In the genomic region with DNA sequence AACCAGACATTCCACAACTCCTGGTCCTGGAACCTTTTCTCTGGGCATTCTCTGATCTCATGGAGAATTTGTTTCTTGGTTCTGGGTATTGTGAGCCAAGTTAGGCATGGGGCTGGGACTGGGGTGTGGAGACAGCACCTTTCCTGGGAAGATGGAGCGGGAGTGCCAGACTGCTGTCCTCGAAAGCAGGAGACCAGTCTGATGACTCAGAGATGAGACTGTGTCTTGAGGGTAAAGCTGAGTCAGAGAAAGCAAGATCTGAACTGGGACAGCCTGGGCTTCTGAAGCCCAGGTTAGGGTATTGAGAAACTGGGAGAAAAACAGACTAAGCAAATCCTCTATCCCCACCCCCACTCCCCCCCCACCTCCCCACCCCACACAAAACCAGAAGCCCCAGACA, we compare ENCODE assay signal across 15 cellular contexts. TPM values are rescaled to one million over a fixed set of nuclear protein-coding genes. Genes with fewer than 3 reads are reported as not detected.
DNase-seq lines count a peak whose midpoint lies in the region; ATAC-seq and TF ChIP-seq lines count a peak whose summit lies in the region.
"Had no signal": no experiment of that assay in that cellular context is flagged by ENCODE, and none has a peak within 500 bp of the region (broad histone marks: within the 10 kb centered on the region; RNA-seq: fewer than 3 reads in every experiment).

No MANE protein-coding gene starts in this region.

- POLR2A ChIA-PET in AG04449 (lab: Yijun Ruan, JAX) = no interaction called here

- H3K4me2 ChIP-seq in hepatocyte = no peak overlapping the region
- H3K4me2 ChIP-seq: KMS-11 had no signal

- no peak overlapping the region for H2AFZ ChIP-seq in hepatocyte

- H3K27ac Mint-ChIP-seq in HFFc6 = no peak overlapping the region
- H3K27ac Mint-ChIP-seq: CD4-positive, CD25-positive, alpha-beta regulatory T cell had no signal

- DNase-seq in AG04449 (ENCODE audit: low read depth, low spot score) (peak; percentile 16), HFFc6 (peak; percentile 80), adipocyte (ENCODE audit: low read depth) (peak; percentile 86), hepatocyte (ENCODE audit: low spot score) (peak; percentile 75), D341Med (ENCODE audit: low spot score) (no peak), iPS-NIHi7 (ENCODE audit: extremely low spot score) (no peak), SKM-1 (lab: John Stamatoyannopoulos, UW; ENCODE audit: unreplicated experiment) (no peak)
- DNase-seq: activated CD8-positive, alpha-beta memory T cell treated with anti-CD3 and anti-CD28 coated beads, Interleukin-2, amount 50 U/mL, for 4 hours; CD4-positive, CD25-positive, alpha-beta regulatory T cell; central memory CD4-positive, alpha-beta T cell; heart right ventricle; NCI-H526 treated with DMSO at 0.1 percent for 48 hours had no signal

- CTCF ChIA-PET in AG04449 (lab: Yijun Ruan, JAX) = no interaction called here

- WGBS in hepatocyte (ENCODE audit: low lambda C conversion rate, missing lambda C conversion rate) = 30% methylated on average over 2 of the region's 2 CpGs

- ATAC-seq in GM19467 (IDR thresholded peaks at IDR 0.05; ENCODE audit: unreplicated experiment) = no peak
- ATAC-seq: heart right ventricle had no signal

- no peaks in the 10 kb centered on the region for H4K20me1 ChIP-seq in hepatocyte (ENCODE audit: insufficient read depth, poor library complexity, severe bottlenecking)

- no peak overlapping the region for H3K9ac ChIP-seq in adipocyte (ENCODE audit: low read length)
- H3K9ac ChIP-seq: KMS-11 had no signal

- H3K27me3 ChIP-seq in adipocyte (replicated peaks; ENCODE audit: control insufficient read depth, insufficient read depth, low read length) (peaks cover 26% of the 10 kb centered on the region), hepatocyte (no peaks in the 10 kb centered on the region)

- H3K4me1 ChIP-seq in adipocyte (ENCODE audit: control insufficient read depth, insufficient read depth, low read length) = peaks cover 22% of the 10 kb centered on the region
- peaks cover 3% of the 10 kb centered on the region for H3K4me1 ChIP-seq in hepatocyte (ENCODE audit: insufficient read depth)

- no peaks in the 10 kb centered on the region for H3K36me3 Mint-ChIP-seq in HFFc6 (ENCODE audit: low read depth)
- H3K36me3 Mint-ChIP-seq: CD4-positive, CD25-positive, alpha-beta regulatory T cell had no signal

- H3K4me1 Mint-ChIP-seq in HFFc6 (ENCODE audit: low read depth) = peaks cover 22% of the 10 kb centered on the region

- peaks cover 21% of the 10 kb centered on the region for H3K27me3 Mint-ChIP-seq in HFFc6 (ENCODE audit: insufficient read depth)

- no peak overlapping the region for H3K4me3 ChIP-seq in AG04449 (ENCODE audit: low read depth, low read length)
- no peak overlapping the region for H3K4me3 ChIP-seq in adipocyte (ENCODE audit: low read length)
- no peak overlapping the region for H3K4me3 ChIP-seq in hepatocyte
- H3K4me3 ChIP-seq: heart right ventricle had no signal

- H3K36me3 ChIP-seq in adipocyte (ENCODE audit: control insufficient read depth, insufficient read depth, low read length, severe bottlenecking) (no peaks in the 10 kb centered on the region), hepatocyte (replicated peaks; ENCODE audit: insufficient read depth, low read depth) (no peaks in the 10 kb centered on the region)
- H3K36me3 ChIP-seq: heart right ventricle had no signal

- TF ChIP-seq CTCF in AG04449 (IDR thresholded peaks at IDR 0.05; ENCODE audit: insufficient read depth, low read length, missing control alignments) (no peak), HFFc6 (IDR thresholded peaks at IDR 0.05) (no peak), hepatocyte (IDR thresholded peaks at IDR 0.05; ENCODE audit: poor library complexity) (no peak)

- no peak overlapping the region for H3K27ac ChIP-seq in hepatocyte
- H3K27ac ChIP-seq: heart right ventricle, KMS-11 had no signal

- no peaks in the 10 kb centered on the region for H3K9me2 ChIP-seq in hepatocyte (replicated peaks; ENCODE audit: insufficient read depth)

- H3K9me3 ChIP-seq in adipocyte (ENCODE audit: control insufficient read depth, low read length) = no peaks in the 10 kb centered on the region
- no peaks in the 10 kb centered on the region for H3K9me3 ChIP-seq in hepatocyte (ENCODE audit: low read depth)
- H3K9me3 ChIP-seq: heart right ventricle had no signal

- no peaks in the 10 kb centered on the region for H3K79me2 ChIP-seq in hepatocyte

- H3K9me3 Mint-ChIP-seq in HFFc6 = peaks cover 5% of the 10 kb centered on the region; the same call in 1 of the 2 replicates
- H3K9me3 Mint-ChIP-seq: CD4-positive, CD25-positive, alpha-beta regulatory T cell had no signal

- no peak overlapping the region for H3K4me3 Mint-ChIP-seq in HFFc6
- H3K4me3 Mint-ChIP-seq: CD4-positive, CD25-positive, alpha-beta regulatory T cell had no signal

RNA-seq across cellular contexts. Expression of a gene that starts 2.2 kb away (rescaled TPM):
- total RNA-seq in HFFc6 (2021; fragmentation: NEBNext Ultra II Directional; extraction: Animal tissue kit (Norgen Biotek cat#: 25700)) = not detected
- 5.5 and 6.0 TPM in 2 replicates for total RNA-seq in hepatocyte
- polyA plus RNA-seq in hepatocyte = 7.7 and 8.3 TPM in 2 replicates
- total RNA-seq: CD4-positive, CD25-positive, alpha-beta regulatory T cell; T-helper 2 cell treated with Interferon-gamma antibody and Interleukin-4, amounts not matched to agents 100 ng/mL and 5 ng/mL, for 36 hours had no signal
- polyA plus RNA-seq: CD4-positive, CD25-positive, alpha-beta regulatory T cell had no signal

Comparison
In these comparisons a context has a peak if more than half of its experiments do, and no peak if none do; other contexts are left out.
1. DNase-seq: peak in AG04449 (single experiment), HFFc6 (single experiment), adipocyte (single experiment) and hepatocyte (single experiment); none in D341Med (single experiment), iPS-NIHi7 (single experiment) and SKM-1 (single experiment).